In the genomic region with DNA sequence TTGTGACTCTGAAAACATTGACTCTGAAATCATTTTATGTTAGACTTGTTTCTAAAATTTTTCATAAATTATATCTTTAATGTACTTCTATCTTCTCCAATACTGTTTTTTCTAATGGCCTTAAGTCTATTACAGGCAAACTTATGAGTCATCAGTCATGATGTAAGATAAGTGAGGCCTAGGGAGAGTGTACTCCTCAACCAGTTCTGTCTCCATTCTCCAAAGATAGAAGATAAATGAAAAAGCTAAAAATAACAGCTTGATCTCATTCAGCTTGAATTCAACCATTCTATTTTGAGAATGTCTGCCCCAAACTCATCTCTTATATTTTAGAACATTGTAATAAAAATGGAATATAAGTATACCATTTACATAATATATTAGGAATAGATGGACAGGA, we compare ENCODE assay signal across 14 cellular contexts. TPM values are rescaled to one million over a fixed set of nuclear protein-coding genes. Genes with fewer than 3 reads are reported as not detected.
DNase-seq lines count a peak whose midpoint lies in the region; ATAC-seq, FAIRE-seq and TF ChIP-seq lines count a peak whose summit lies in the region.
"Had no signal": no experiment of that assay in that cellular context is flagged by ENCODE, and none has a peak within 500 bp of the region (broad histone marks: within the 10 kb centered on the region; RNA-seq: fewer than 3 reads in every experiment).

No MANE protein-coding gene starts in this region.

- no peaks in the 10 kb centered on the region for H3K9me3 ChIP-seq in endothelial cell of umbilical vein (replicated peaks; ENCODE audit: control insufficient read depth, insufficient read depth, low read length)
- H3K9me3 ChIP-seq: mucosa of descending colon had no signal

- TF ChIP-seq CTCF in endothelial cell of umbilical vein (IDR thresholded peaks at IDR 0.05; ENCODE audit: extremely low read depth in 1 of 2, insufficient read depth in 1 of 2, low read depth in 1 of 2, low read length in 2 of 2) = no peak

- H3K4me3 Mint-ChIP-seq in stimulated activated memory B cell treated with anti-CD40 and anti-IgM and Interleukin-4, amounts not matched to agents 10 μg/mL and 1 μg/mL and 100 μg/mL, for 72 hours = no peak overlapping the region
- H3K4me3 Mint-ChIP-seq: activated naive CD8-positive, alpha-beta T cell; CD8-positive, alpha-beta memory T cell had no signal

- no peaks in the 10 kb centered on the region for H3K9me1 ChIP-seq in endothelial cell of umbilical vein (replicated peaks; ENCODE audit: control insufficient read depth, extremely low read depth, insufficient read depth, low read length)

- intact Hi-C loops in endothelial cell of umbilical vein (cut with micrococcal nuclease) = no loop called here

- no peaks in the 10 kb centered on the region for H3K4me1 Mint-ChIP-seq in stimulated activated memory B cell treated with anti-CD40 and anti-IgM and Interleukin-4, amounts not matched to agents 10 μg/mL and 1 μg/mL and 100 μg/mL, for 72 hours

- H3K27ac ChIP-seq in endothelial cell of umbilical vein (ENCODE audit: insufficient read depth, low read depth, low read length) = no peak overlapping the region

- H4K20me1 ChIP-seq in endothelial cell of umbilical vein (replicated peaks; ENCODE audit: control insufficient read depth, extremely low read depth, insufficient read depth, low read length) = no peaks in the 10 kb centered on the region

- peak; percentile 14 to 36 for DNase-seq in AML-193 (lab: John Stamatoyannopoulos, UW)
- DNase-seq in MV-4-11 (lab: John Stamatoyannopoulos, UW) = peak; percentile 69
- DNase-seq in endothelial cell of umbilical vein (ENCODE audit: low read depth, low spot score) = no peak
- DNase-seq in kidney tubule cell (ENCODE audit: low spot score) = peak; percentile 46
- no peak for DNase-seq in GM19239 (ENCODE audit: insufficient read length, low spot score)
- DNase-seq in mucosa of gallbladder (ENCODE audit: low spot score) = no peak
- DNase-seq in activated effector memory CD4-positive, alpha-beta T cell treated with Interleukin-2 at 50 U/mL for 16 hours = no peak
- DNase-seq: activated CD4-positive, CD25-positive, alpha-beta regulatory T cell treated with anti-CD3 and anti-CD28 coated beads, Interleukin-2, amount 50 U/mL, for 72 hours; CD8-positive, alpha-beta memory T cell; mucosa of descending colon; NCI-H1105; stimulated activated CD4-positive, alpha-beta T cell treated with anti-CD3 and anti-CD28 coated beads, Interleukin-15, amount 100 ng/mL, for 24 hours had no signal

- peaks cover 23% of the 10 kb centered on the region for H3K27me3 Mint-ChIP-seq in stimulated activated memory B cell treated with anti-CD40 and anti-IgM and Interleukin-4, amounts not matched to agents 10 μg/mL and 1 μg/mL and 100 μg/mL, for 72 hours
- H3K27me3 Mint-ChIP-seq: activated naive CD8-positive, alpha-beta T cell had no signal

- H3K36me3 ChIP-seq in endothelial cell of umbilical vein (ENCODE audit: control insufficient read depth in 2 of 2, extremely low read depth in 1 of 2, insufficient read depth in 2 of 2, low read length in 2 of 2) = no peaks in the 10 kb centered on the region

- CTCF ChIA-PET in endothelial cell of umbilical vein (lab: Charles Lee) = interaction anchor here (0.9 to 1.3 kb wide), 2 partner anchors 8 to 36 kb away, joined by 3 to 4 read pairs; no protein-coding TSS in a partner anchor

- POLR2A ChIA-PET in endothelial cell of umbilical vein (lab: Charles Lee) = no interaction called here

- H3K9me3 Mint-ChIP-seq in stimulated activated memory B cell treated with anti-CD40 and anti-IgM and Interleukin-4, amounts not matched to agents 10 μg/mL and 1 μg/mL and 100 μg/mL, for 72 hours = no peaks in the 10 kb centered on the region

- H3K79me2 ChIP-seq in endothelial cell of umbilical vein (ENCODE audit: control insufficient read depth, insufficient read depth, low read length) = no peaks in the 10 kb centered on the region

- no peak for ATAC-seq in stimulated activated memory B cell treated with anti-CD40 and anti-IgM and Interleukin-4, amounts not matched to agents 10 μg/mL and 1 μg/mL and 100 μg/mL, for 72 hours
- ATAC-seq: mucosa of descending colon had no signal

- no peak overlapping the region for H3K27ac Mint-ChIP-seq in stimulated activated memory B cell treated with anti-CD40 and anti-IgM and Interleukin-4, amounts not matched to agents 10 μg/mL and 1 μg/mL and 100 μg/mL, for 72 hours
- H3K27ac Mint-ChIP-seq: activated naive CD8-positive, alpha-beta T cell; CD8-positive, alpha-beta memory T cell had no signal

- peaks cover 0 to 6% of the 10 kb centered on the region in 2 experiments for H3K27me3 ChIP-seq in endothelial cell of umbilical vein (ENCODE audit: control insufficient read depth in 2 of 2, insufficient read depth in 2 of 2, low read length in 2 of 2)

- no peak for TF ChIP-seq POLR2A in endothelial cell of umbilical vein (IDR thresholded peaks at IDR 0.05; ENCODE audit: low read depth, low read length)

- H3K9ac ChIP-seq in endothelial cell of umbilical vein (replicated peaks; ENCODE audit: extremely low read depth, insufficient read depth, low read length) = no peak overlapping the region

- no peak overlapping the region for H3K4me2 ChIP-seq in endothelial cell of umbilical vein (ENCODE audit: insufficient read depth, low read length)

- BruUV-seq in endothelial cell of umbilical vein (replicated peaks; lab: Mats Ljungman, UMichigan) = no TSS peak

- no peak overlapping the region for H2AFZ ChIP-seq in endothelial cell of umbilical vein (ENCODE audit: low read depth, low read length)

- no peaks in the 10 kb centered on the region for H3K36me3 Mint-ChIP-seq in stimulated activated memory B cell treated with anti-CD40 and anti-IgM and Interleukin-4, amounts not matched to agents 10 μg/mL and 1 μg/mL and 100 μg/mL, for 72 hours

- FAIRE-seq in endothelial cell of umbilical vein (lab: Jason Lieb, UNC) (no peak), GM19239 (lab: Jason Lieb, UNC) (no peak)

- H3K4me3 ChIP-seq in endothelial cell of umbilical vein (replicated peaks in 1 of 3; ENCODE audit: insufficient read depth in 1 of 3, low read depth in 1 of 3, low read length in 3 of 3) = no peak overlapping the region
- H3K4me3 ChIP-seq: mucosa of descending colon had no signal

- dilution Hi-C loops in endothelial cell of umbilical vein (cut with MboI; ENCODE audit: extremely low pct_ligation_motif_present, low sequenced_read_pairs) = no loop called here

- H3K4me1 ChIP-seq in endothelial cell of umbilical vein (ENCODE audit: control insufficient read depth, extremely low read depth, insufficient read depth, low read length) = no peaks in the 10 kb centered on the region

TF ChIP-seq in endothelial cell of umbilical vein, 7 proteins besides CTCF, POLR2A, EP300 and RAD21:
- TF ChIP-seq EZH2 (IDR thresholded peaks at IDR 0.05; ENCODE audit: borderline replicate concordance, low read depth, low read length, severe bottlenecking) (no peak), FOS (IDR thresholded peaks at IDR 0.05; ENCODE audit: borderline replicate concordance, insufficient read depth, low read length) (peak; percentile 30), POLR2AphosphoS5 (IDR thresholded peaks at IDR 0.05; ENCODE audit: insufficient read depth, low read depth, low read length) (no peak), JUN (IDR thresholded peaks at IDR 0.05; ENCODE audit: borderline replicate concordance, insufficient read depth, insufficient read length, low read depth) (peak; percentile 26)

RNA-seq across cellular contexts. Expression of gene STBD1, which starts 34.5 kb away (rescaled TPM):
- total RNA-seq in endothelial cell of umbilical vein (0.18 and 0.25 TPM in 2 replicates), mucosa of gallbladder (16.3 TPM)
- 0.29 and 0.30 TPM in 2 replicates for polyA plus RNA-seq in endothelial cell of umbilical vein
- polyA plus RNA-seq in endothelial cell of umbilical vein (2011; cell fraction: cytosol; rRNA removed) = 0.30 and 0.34 TPM in 2 replicates
- 0.11 and 0.20 TPM in 2 replicates for polyA plus RNA-seq in endothelial cell of umbilical vein (2011; cell fraction: nucleus; rRNA removed)
- 0.63 and 0.65 TPM in 2 replicates for polyA plus RNA-seq in endothelial cell of umbilical vein (2012)
- 0.49 and 0.66 TPM in 2 replicates for polyA minus RNA-seq in endothelial cell of umbilical vein
- polyA minus RNA-seq in endothelial cell of umbilical vein (2011; cell fraction: cytosol; rRNA and poly(A)+ RNA removed) = 1.3 TPM
- polyA minus RNA-seq in endothelial cell of umbilical vein (2011; cell fraction: nucleus; rRNA and poly(A)+ RNA removed) = 0.10 and 0.24 TPM in 2 replicates

Comparison
In these comparisons a context has a peak if more than half of its experiments do, and no peak if none do; other contexts are left out.
1. DNase-seq: peak in AML-193 (2 of 2), MV-4-11 (single experiment) and kidney tubule cell (single experiment); none in endothelial cell of umbilical vein (single experiment), GM19239 (single experiment), mucosa of gallbladder (single experiment) and activated effector memory CD4-positive, alpha-beta T cell treated with Interleukin-2 at 50 U/mL for 16 hours (single experiment).
2. RNA of gene STBD1, which starts 34.5 kb away (total RNA-seq): 16.3 TPM in mucosa of gallbladder (single experiment); 0.18 to 0.25 TPM in endothelial cell of umbilical vein; every median in the first group is over 10 times any median in the second.